In genomic region chr17:29140051-29140582, GRCh38 we compare ENCODE assay signal across 1 cellular context.
TF ChIP-seq lines count a peak whose summit lies in the region.

No MANE protein-coding gene starts in this region.

TF ChIP-seq in HCT116, 20 proteins besides CTCF, POLR2A, EP300 and RAD21 (continued from another document):
- TF ChIP-seq ZBTB33 (IDR thresholded peaks at IDR 0.05; ENCODE audit: extremely low read depth, insufficient replicate concordance, low read length) (no peak), JUND (IDR thresholded peaks at IDR 0.05) (no peak), ELF1 (IDR thresholded peaks at IDR 0.05; ENCODE audit: borderline replicate concordance, low read depth) (no peak), YY1 (IDR thresholded peaks at IDR 0.05; ENCODE audit: extremely low read depth, insufficient replicate concordance, low read depth, low read length) (no peak), CEBPB (IDR thresholded peaks at IDR 0.05; ENCODE audit: low read depth) (no peak), FOSL1 (IDR thresholded peaks at IDR 0.05; ENCODE audit: low read depth) (no peak), EGR1 (IDR thresholded peaks at IDR 0.05; ENCODE audit: low read depth) (no peak), MAX (IDR thresholded peaks at IDR 0.05) (no peak), EZH2 (IDR thresholded peaks at IDR 0.05) (no peak), EZH2phosphoT487 (IDR thresholded peaks at IDR 0.05; ENCODE audit: borderline replicate concordance) (no peak), ZNF274 (IDR thresholded peaks at IDR 0.05; ENCODE audit: low read depth, low read length) (no peak), SIN3A (IDR thresholded peaks at IDR 0.05; ENCODE audit: low read depth) (no peak), SP1 (IDR thresholded peaks at IDR 0.05; ENCODE audit: low read depth) (no peak), TCF7L2 (IDR thresholded peaks at IDR 0.05; ENCODE audit: borderline replicate concordance, extremely low read depth, insufficient read depth, insufficient read length) (no peak), CBX3 (IDR thresholded peaks at IDR 0.05; ENCODE audit: low read depth) (no peak), REST (IDR thresholded peaks at IDR 0.05; ENCODE audit: low read depth) (no peak)
